8 cellular contexts compared by ENCODE assay signal in genomic region chrX:40580537-40581332, GRCh38. TPM values are rescaled to one million over a fixed set of nuclear protein-coding genes. Genes with fewer than 3 reads are reported as not detected.
DNase-seq lines count a peak whose midpoint lies in the region; ATAC-seq and TF ChIP-seq lines count a peak whose summit lies in the region.

TSS of gene ATP6AP2 (plus strand) at chrX:40580970. CDS start at chrX:40581066, 96 bp downstream.

- no peaks in the 10 kb centered on the region for H4K20me1 ChIP-seq in DND-41 (ENCODE audit: insufficient read depth, low read length)
- H4K20me1 ChIP-seq in GM23248 (ENCODE audit: insufficient read depth): no peaks in the 10 kb centered on the region

- peak within 1 kb of the TSS; percentile 83 to 98 (median 92) for H3K4me3 Mint-ChIP-seq in naive B cell
- H3K4me3 Mint-ChIP-seq in stimulated activated memory B cell treated with anti-CD40 and anti-IgM and Interleukin-4, amounts not matched to agents 10 μg/mL and 1 μg/mL and 100 μg/mL, for 72 hours: peak within 1 kb of the TSS; percentile 83

- H3K4me1 ChIP-seq in DND-41 (ENCODE audit: insufficient read depth, low read length) (peaks cover 25% of the 10 kb centered on the region), GM23248 (ENCODE audit: insufficient read depth) (peaks cover 6% of the 10 kb centered on the region; the same call in 1 of the 2 replicates)

- H3K27ac Mint-ChIP-seq in naive B cell: peak within 1 kb of the TSS; percentile 95 to 99 (median 98)
- H3K27ac Mint-ChIP-seq in stimulated activated memory B cell treated with anti-CD40 and anti-IgM and Interleukin-4, amounts not matched to agents 10 μg/mL and 1 μg/mL and 100 μg/mL, for 72 hours: peak within 1 kb of the TSS; percentile 98

- H3K27ac ChIP-seq in DND-41 (ENCODE audit: low read length) (peak within 1 kb of the TSS; percentile 76), GM23248 (peak within 1 kb of the TSS; percentile 84)

- H3K79me2 ChIP-seq in DND-41 (ENCODE audit: insufficient read depth, low read length) (peaks cover 32% of the 10 kb centered on the region), GM23248 (ENCODE audit: insufficient read depth) (peaks cover 47% of the 10 kb centered on the region)

- H3F3A ChIP-seq in GM23248 (ENCODE audit: insufficient read depth): no peaks in the 10 kb centered on the region

- H3K27me3 ChIP-seq in DND-41 (ENCODE audit: insufficient read depth, low read length, poor library complexity): no peaks in the 10 kb centered on the region
- no peaks in the 10 kb centered on the region for H3K27me3 ChIP-seq in GM23248 (replicated peaks; ENCODE audit: insufficient read depth)

- H3K9ac ChIP-seq in DND-41 (ENCODE audit: low read depth, low read length) (peak within 1 kb of the TSS; percentile 70), GM23248 (peak within 1 kb of the TSS; percentile 94)

- H3K4me2 ChIP-seq in DND-41 (ENCODE audit: insufficient read depth, low read length) (peak within 1 kb of the TSS; percentile 75), GM23248 (ENCODE audit: unreplicated experiment) (peak within 1 kb of the TSS; percentile 78)

- no peaks in the 10 kb centered on the region for H3K36me3 Mint-ChIP-seq in naive B cell
- no peaks in the 10 kb centered on the region for H3K36me3 Mint-ChIP-seq in stimulated activated memory B cell treated with anti-CD40 and anti-IgM and Interleukin-4, amounts not matched to agents 10 μg/mL and 1 μg/mL and 100 μg/mL, for 72 hours

- ATAC-seq in DND-41 (ENCODE audit: insufficient read depth, low read depth): peak; percentile 96
- peak; percentile 87 to 88 for ATAC-seq in naive B cell (ENCODE audit: low read depth in 2 of 2)
- ATAC-seq in stimulated activated memory B cell treated with anti-CD40 and anti-IgM and Interleukin-4, amounts not matched to agents 10 μg/mL and 1 μg/mL and 100 μg/mL, for 72 hours: peak; percentile 99

- H2AFZ ChIP-seq in DND-41 (ENCODE audit: low read depth, low read length) (peak within 1 kb of the TSS; percentile 95), GM23248 (peak within 1 kb of the TSS; percentile 83)

- H3K4me1 Mint-ChIP-seq in naive B cell: peaks cover 13 to 23% (median 15%) of the 10 kb centered on the region in 3 donors
- H3K4me1 Mint-ChIP-seq in stimulated activated memory B cell treated with anti-CD40 and anti-IgM and Interleukin-4, amounts not matched to agents 10 μg/mL and 1 μg/mL and 100 μg/mL, for 72 hours: peaks cover 23% of the 10 kb centered on the region

- DNase-seq in DND-41 (peak; percentile 92), GM23248 (peak; percentile 94), Kasumi-1 (lab: John Stamatoyannopoulos, UW) (peak; percentile 85 to 92), RPMI7951 (ENCODE audit: low read depth) (peak; percentile 95), fibroblast of gingiva (ENCODE audit: low read depth) (peak; percentile 90), naive B cell (peak; percentile 88)
- peak; percentile 69 to 76 for DNase-seq in activated T-helper 1 cell treated with anti-CD3 and anti-CD28 coated beads, Interleukin-2, amount 50 U/mL, for 16 hours (ENCODE audit: low read depth in 1 of 2, low spot score in 1 of 2)

- in situ Hi-C loops in GM23248 (cut with MboI): no loop called here

- WGBS in GM23248 (ENCODE audit: low coverage in 1 of 2, low lambda C conversion rate in 2 of 2, missing lambda C conversion rate in 2 of 2), 2 experiments: 0% methylated on average over 38 to 40 of the region's 89 CpGs

- no peak for TF ChIP-seq CTCF in DND-41 (IDR thresholded peaks at IDR 0.05; ENCODE audit: borderline replicate concordance, extremely low read depth, low read length, poor library complexity, severe bottlenecking)

- no peaks in the 10 kb centered on the region for H3K9me3 ChIP-seq in DND-41 (ENCODE audit: insufficient read depth, low read length, severe bottlenecking)
- no peaks in the 10 kb centered on the region for H3K9me3 ChIP-seq in GM23248 (ENCODE audit: low read depth)

- peaks cover 0 to 15% (median 0%) of the 10 kb centered on the region in 3 donors for H3K27me3 Mint-ChIP-seq in naive B cell
- no peaks in the 10 kb centered on the region for H3K27me3 Mint-ChIP-seq in stimulated activated memory B cell treated with anti-CD40 and anti-IgM and Interleukin-4, amounts not matched to agents 10 μg/mL and 1 μg/mL and 100 μg/mL, for 72 hours

- H3K36me3 ChIP-seq in DND-41 (ENCODE audit: insufficient read depth, low read length) (no peaks in the 10 kb centered on the region), GM23248 (ENCODE audit: low read depth) (no peaks in the 10 kb centered on the region)

- peaks cover 0 to 2% (median 0%) of the 10 kb centered on the region in 7 donors for H3K9me3 Mint-ChIP-seq in naive B cell
- H3K9me3 Mint-ChIP-seq in stimulated activated memory B cell treated with anti-CD40 and anti-IgM and Interleukin-4, amounts not matched to agents 10 μg/mL and 1 μg/mL and 100 μg/mL, for 72 hours: no peaks in the 10 kb centered on the region

- H3K4me3 ChIP-seq in DND-41 (ENCODE audit: low read depth in 1 of 2, low read length in 2 of 2): peak within 1 kb of the TSS; percentile 64 to 95; a peak in 3 of 4 replicates
- peak within 1 kb of the TSS; percentile 93 for H3K4me3 ChIP-seq in GM23248

- no peaks in the 10 kb centered on the region for H3K9me2 ChIP-seq in GM23248 (ENCODE audit: insufficient read depth)

RNA-seq across cellular contexts. Expression of gene ATP6AP2, which starts in this region (rescaled TPM):
- total RNA-seq in GM23248 (2014; rRNA removed; shearing (Covaris generic)): 211 and 212 TPM in 2 replicates
- polyA plus RNA-seq in GM23248 (2016; fragmentation: Nextera tagmentation; extraction: Ambion mirVana): 442 and 443 TPM in 2 replicates
- 181 and 233 TPM in 2 replicates for total RNA-seq in RPMI7951 (2014; rRNA removed; shearing (Covaris generic))
- polyA plus RNA-seq in naive B cell (ENCODE audit: low read depth in 6 of 6): 100 to 1,000 TPM; 135 to 199 (median 153) TPM

Comparison
In these comparisons a context has a peak if more than half of its experiments do, and no peak if none do; other contexts are left out.
1. Peak in every context shown above with its lines: DNase-seq, ATAC-seq, H3K4me3 ChIP-seq and H3K27ac ChIP-seq.